1 cellular context compared by ENCODE assay signal in the genomic region with DNA sequence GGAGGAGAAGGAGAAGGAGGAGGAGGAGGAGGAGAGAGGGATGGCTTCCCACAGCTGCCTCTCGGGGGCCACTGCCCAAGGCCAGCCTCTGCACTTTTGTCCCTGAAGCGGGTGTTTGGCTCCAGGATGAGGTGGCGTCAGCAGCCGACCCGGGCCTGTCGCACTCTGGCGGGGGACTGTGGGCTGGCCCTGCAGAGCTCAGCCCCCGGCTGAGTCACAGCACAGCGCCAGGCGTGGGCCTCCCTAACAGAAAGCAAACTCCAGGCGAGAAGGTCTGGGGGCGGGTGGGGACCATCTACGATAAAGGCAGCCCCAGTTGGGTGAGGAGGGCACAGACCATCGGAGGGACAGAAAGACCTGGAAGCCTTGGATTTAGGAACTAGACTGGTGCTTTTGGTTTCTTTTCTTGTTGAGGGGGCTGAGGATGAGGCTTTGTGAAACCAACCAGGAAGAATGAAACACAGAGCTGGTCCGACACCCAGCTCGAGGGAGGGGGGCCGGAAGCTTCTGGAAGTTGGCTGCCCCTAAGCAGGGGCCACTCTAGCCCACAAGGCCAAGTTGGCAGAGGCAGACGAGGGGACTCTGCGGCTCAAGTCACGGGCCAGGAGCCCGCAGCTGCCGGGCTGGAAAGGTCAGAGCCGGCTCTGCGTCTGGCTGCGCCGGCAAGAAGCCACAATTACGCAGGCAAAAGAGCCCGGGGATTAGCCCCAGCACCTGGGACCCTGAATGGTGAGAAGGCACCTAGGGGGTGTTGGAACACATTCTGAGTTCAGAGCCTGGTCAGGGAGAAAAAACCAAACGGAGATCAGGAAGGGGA.
TF ChIP-seq lines count a peak whose summit lies in the region.

No MANE protein-coding gene starts in this region.

TF ChIP-seq in K562, 482 proteins besides CTCF, POLR2A, EP300 and RAD21 (continued from another document and continues in another):
- TF ChIP-seq ZNF609 (CRISPR knock-in tag; IDR thresholded peaks at IDR 0.05; ENCODE audit: borderline replicate concordance) (no peak), ZNF232 (CRISPR knock-in tag; IDR thresholded peaks at IDR 0.05) (no peak), RFX1 (IDR thresholded peaks at IDR 0.05) (no peak), ZNF407 (IDR thresholded peaks at IDR 0.05; ENCODE audit: low read depth) (no peak), CTBP1 (IDR thresholded peaks at IDR 0.05; ENCODE audit: borderline replicate concordance) (peak; percentile 35; the same call in 1 of the 2 replicates), STAG1 (CRISPR knock-in tag; IDR thresholded peaks at IDR 0.05; ENCODE audit: borderline replicate concordance) (no peak), ZNF133 (CRISPR knock-in tag; IDR thresholded peaks at IDR 0.05) (no peak), ZNF449 (CRISPR knock-in tag; IDR thresholded peaks at IDR 0.05) (no peak), SMARCE1 (IDR thresholded peaks at IDR 0.05) (peak; percentile 77; the same call in 1 of the 2 replicates), HNRNPK (IDR thresholded peaks at IDR 0.05; ENCODE audit: low read depth, low read length, poor library complexity, severe bottlenecking) (peak; percentile 54), ZNF766 (CRISPR knock-in tag; conservative IDR thresholded peaks at IDR 0.05) (0 out of 2 replicates have a peak, but pooled peaks have one; percentile 18), SLC30A9 (CRISPR knock-in tag; IDR thresholded peaks at IDR 0.05) (no peak), MED1 (CRISPR knock-in tag; IDR thresholded peaks at IDR 0.05; ENCODE audit: borderline replicate concordance) (no peak), POLR2H (tag; IDR thresholded peaks at IDR 0.05; ENCODE audit: low read depth) (peak; percentile 29; the same call in 1 of the 2 replicates), ZBTB5 (IDR thresholded peaks at IDR 0.05) (no peak), NEUROD1 (IDR thresholded peaks at IDR 0.05; ENCODE audit: borderline replicate concordance, low read depth, low read length, partially characterized antibody) (peak; percentile 73), MLX (CRISPR knock-in tag; conservative IDR thresholded peaks at IDR 0.05) (no peak), HDAC8 (tag; IDR thresholded peaks at IDR 0.05) (0 out of 2 replicates have a peak, but pooled peaks have one; percentile 46), SRSF1 (IDR thresholded peaks at IDR 0.05; ENCODE audit: low read depth, low read length) (no peak), NCOA4 (IDR thresholded peaks at IDR 0.05; ENCODE audit: partially characterized antibody) (no peak), SIN3B (IDR thresholded peaks at IDR 0.05; ENCODE audit: low read depth) (no peak), NFYB (IDR thresholded peaks at IDR 0.05; ENCODE audit: extremely low read depth, insufficient read length) (no peak), CHD2 (IDR thresholded peaks at IDR 0.05; ENCODE audit: low read depth, low read length) (no peak), HMGN3 (IDR thresholded peaks at IDR 0.05; ENCODE audit: borderline replicate concordance, extremely low read depth, insufficient read length, low read depth, low read length) (peak; percentile 78), ZEB2 (IDR thresholded peaks at IDR 0.05) (no peak), HBP1 (CRISPR knock-in tag; IDR thresholded peaks at IDR 0.05) (0 out of 2 replicates have a peak, but pooled peaks have one; percentile 29), RBM17 (IDR thresholded peaks at IDR 0.05; ENCODE audit: borderline replicate concordance, low read depth, low read length) (no peak), RNF2 (IDR thresholded peaks at IDR 0.05) (peak; percentile 77; the same call in 1 of the 2 replicates), POU5F1 (IDR thresholded peaks at IDR 0.05; ENCODE audit: borderline replicate concordance, low read depth, low read length, partially characterized antibody) (no peak), TSC22D4 (tag; IDR thresholded peaks at IDR 0.05) (no peak), CBX2 (IDR thresholded peaks at IDR 0.05; ENCODE audit: insufficient read depth, low read length, poor library complexity, severe bottlenecking) (no peak), BDP1 (IDR thresholded peaks at IDR 0.05; ENCODE audit: insufficient read depth, insufficient read length) (no peak), SFPQ (IDR thresholded peaks at IDR 0.05; ENCODE audit: low read depth, low read length) (no peak), PTRF (tag; IDR thresholded peaks at IDR 0.05) (no peak), ERF (CRISPR knock-in tag; IDR thresholded peaks at IDR 0.05) (no peak)
